In genomic region chr17:31371511-31372097, GRCh38 we compare ENCODE assay signal across 15 cellular contexts. TPM values are rescaled to one million over a fixed set of nuclear protein-coding genes. Genes with fewer than 3 reads are reported as not detected.
DNase-seq lines count a peak whose midpoint lies in the region; ATAC-seq, FAIRE-seq and TF ChIP-seq lines count a peak whose summit lies in the region.
"Had no signal": no experiment of that assay in that cellular context is flagged by ENCODE, and none has a peak within 500 bp of the region (broad histone marks: within the 10 kb centered on the region; RNA-seq: fewer than 3 reads in every experiment).

No MANE protein-coding gene starts in this region.

- TF ChIP-seq EP300 in HepG2 (IDR thresholded peaks at IDR 0.05; ENCODE audit: low read depth in 2 of 2, low read length in 2 of 2) (no peak), HepG2 (CRISPR knock-in tag; IDR thresholded peaks at IDR 0.05; ENCODE audit: borderline replicate concordance) (no peak)

- no peaks in the 10 kb centered on the region for H3K9me3 ChIP-seq in liver (ENCODE audit: control insufficient read depth in 4 of 4, low read length in 3 of 4)
- no peaks in the 10 kb centered on the region for H3K9me3 ChIP-seq in HepG2 (ENCODE audit: low read length)
- no peaks in the 10 kb centered on the region for H3K9me3 ChIP-seq in left ventricle myocardium inferior (replicated peaks)
- no peaks in the 10 kb centered on the region for H3K9me3 ChIP-seq in aorta (ENCODE audit: control insufficient read depth, low read length)
- H3K9me3 ChIP-seq: SJCRH30, upper lobe of left lung had no signal

- intact Hi-C loops in HepG2 (cut with micrococcal nuclease; ENCODE audit: unreplicated experiment) = no loop called here
- intact Hi-C loops in left ventricle myocardium inferior (cut with micrococcal nuclease) = no loop called here
- intact Hi-C loops in aorta (cut with DNase I) = no loop called here

- no peak overlapping the region for H3K4me2 ChIP-seq in HepG2 (ENCODE audit: low read depth, low read length)

- H3K4me3 ChIP-seq in liver (ENCODE audit: low read depth in 1 of 3, low read length in 3 of 3) = no peak overlapping the region
- no peak overlapping the region for H3K4me3 ChIP-seq in HepG2 (replicated peaks in 1 of 3; ENCODE audit: insufficient read depth in 1 of 3, low read depth in 2 of 3, low read length in 3 of 3)
- H3K4me3 ChIP-seq in NB4 (ENCODE audit: low read depth, low read length) = no peak overlapping the region
- H3K4me3 ChIP-seq in left ventricle myocardium inferior = no peak overlapping the region
- no peak overlapping the region for H3K4me3 ChIP-seq in aorta (ENCODE audit: low read length in 2 of 2)
- H3K4me3 ChIP-seq: SJCRH30, upper lobe of left lung had no signal

- no peak for TF ChIP-seq RAD21 in liver (IDR thresholded peaks at IDR 0.05)
- TF ChIP-seq RAD21 in HepG2 (CRISPR knock-in tag; IDR thresholded peaks at IDR 0.05) = no peak

- H3K79me2 ChIP-seq in HepG2 (ENCODE audit: insufficient read depth, low read length) = no peaks in the 10 kb centered on the region

- WGBS in liver = 71% methylated on average over 4 of the region's 4 CpGs
- 94% methylated on average over 4 of the region's 4 CpGs for WGBS in HepG2 (ENCODE audit: low lambda C conversion rate)
- 32% methylated on average over 4 of the region's 4 CpGs for whole genome bisulfite sequencing in aorta, 2 donors

- CTCF ChIA-PET in HepG2 (lab: Yijun Ruan, JAX; ENCODE audit: low intra/inter-chr PET ratio, low total read pairs) = no interaction called here

- POLR2A ChIA-PET in HepG2 (lab: Yijun Ruan, JAX) = no interaction called here

- H3K27me3 ChIP-seq in liver (ENCODE audit: control insufficient read depth in 4 of 4, insufficient read depth in 4 of 4, low read length in 3 of 4) (no peaks in the 10 kb centered on the region), HepG2 (ENCODE audit: control insufficient read depth in 1 of 2, insufficient read depth in 2 of 2, low read length in 2 of 2) (no peaks in the 10 kb centered on the region), left ventricle myocardium inferior (ENCODE audit: low read depth) (no peaks in the 10 kb centered on the region), aorta (ENCODE audit: control insufficient read depth in 1 of 2, insufficient read depth in 2 of 2, low read length in 1 of 2) (no peaks in the 10 kb centered on the region)
- H3K27me3 ChIP-seq: SJCRH30, upper lobe of left lung had no signal

- TF ChIP-seq POLR2A in HepG2 (IDR thresholded peaks at IDR 0.05; ENCODE audit: insufficient read depth in 1 of 2, low read depth in 2 of 2, low read length in 2 of 2) (no peak), NB4 (IDR thresholded peaks at IDR 0.05; ENCODE audit: extremely low read depth, insufficient read length) (no peak)

- in situ Hi-C loops in HepG2 (cut with HindIII; ENCODE audit: extremely low pct_ligation_motif_present, low pct_unique_long_range_greater_than_20kb) = no loop called here

- no TSS peak for BruUV-seq in HepG2 (replicated peaks; lab: Mats Ljungman, UMichigan)

- H3K4me1 ChIP-seq in liver (ENCODE audit: control insufficient read depth in 4 of 4, insufficient read depth in 4 of 4, low read length in 3 of 4) (peaks cover 0 to 2% (median 0%) of the 10 kb centered on the region in 4 donors), HepG2 (ENCODE audit: insufficient read depth, low read length) (no peaks in the 10 kb centered on the region), left ventricle myocardium inferior (peaks cover 13% of the 10 kb centered on the region), aorta (ENCODE audit: control insufficient read depth in 1 of 2, insufficient read depth in 2 of 2, low read length in 2 of 2) (no peaks in the 10 kb centered on the region)

- H3K27ac ChIP-seq in liver (ENCODE audit: low read depth in 1 of 2, low read length in 2 of 2) = no peak overlapping the region
- no peak overlapping the region for H3K27ac ChIP-seq in HepG2 (ENCODE audit: extremely low read length, insufficient read depth, low read length)
- H3K27ac ChIP-seq in left ventricle myocardium inferior (replicated peaks) = no peak overlapping the region
- no peak overlapping the region for H3K27ac ChIP-seq in aorta (ENCODE audit: low read depth in 1 of 2, low read length in 2 of 2)
- H3K27ac ChIP-seq: SJCRH30, upper lobe of left lung had no signal

- no peak for DNase-seq in HepG2 (ENCODE audit: low spot score)
- DNase-seq in NB4 (ENCODE audit: low read depth) = peak; percentile 46
- peak; percentile 20 for DNase-seq in brain pericyte (ENCODE audit: low read depth, low spot score)
- peak; percentile 36 for DNase-seq in smooth muscle cell of the brain vasculature (ENCODE audit: low read depth, low spot score)
- DNase-seq in left ventricle myocardium inferior = no peak
- no peak for DNase-seq in aorta
- no peak for DNase-seq in NK-92 treated with Interleukin-12 subunit alpha and Interleukin-12 subunit beta, amount 100 ng/mL, for 24 hours (lab: John Stamatoyannopoulos, UW)
- DNase-seq: activated CD4-positive, alpha-beta T cell treated with anti-CD3 and anti-CD28 coated beads, Interleukin-2, amount 50 U/mL, for 1 hour; activated naive CD4-positive, alpha-beta T cell treated with anti-CD3 and anti-CD28 coated beads, Interleukin-2, amount 10 ng/mL, durations not matched to agents 7 days and 5 days; CD8-positive, alpha-beta memory T cell; effector memory CD8-positive, alpha-beta T cell; NCI-H2081 treated with DMSO at 0.1 percent for 48 hours; upper lobe of left lung had no signal

- TF ChIP-seq CTCF in liver (IDR thresholded peaks at IDR 0.05; ENCODE audit: low read depth, low read length, missing input control) (no peak), HepG2 (CRISPR knock-in tag; IDR thresholded peaks at IDR 0.05) (no peak), NB4 (IDR thresholded peaks at IDR 0.05; ENCODE audit: low read depth, low read length) (no peak), left ventricle myocardium inferior (IDR thresholded peaks at IDR 0.05; ENCODE audit: borderline replicate concordance) (no peak)

- no peaks in the 10 kb centered on the region for H4K20me1 ChIP-seq in HepG2 (ENCODE audit: insufficient read depth, low read length)

- H3K9ac ChIP-seq in liver (ENCODE audit: low read depth in 1 of 2, low read length in 2 of 2) (no peak overlapping the region), HepG2 (ENCODE audit: insufficient read depth, low read depth, low read length) (no peak overlapping the region)

- no peak overlapping the region for H2AFZ ChIP-seq in HepG2 (ENCODE audit: low read length)

- FAIRE-seq in HepG2 (lab: Jason Lieb, UNC) = no peak

- peaks cover 0 to 11% (median 5%) of the 10 kb centered on the region in 4 donors for H3K36me3 ChIP-seq in liver (ENCODE audit: control insufficient read depth in 4 of 4, insufficient read depth in 3 of 4, low read depth in 1 of 4, low read length in 3 of 4)
- H3K36me3 ChIP-seq in HepG2 (replicated peaks in 1 of 2; ENCODE audit: control insufficient read depth in 1 of 2, insufficient read depth in 2 of 2, low read length in 2 of 2) = peaks cover 2 to 15% of the 10 kb centered on the region in 2 experiments; a peak in 3 of 5 replicates
- peaks cover 56% of the 10 kb centered on the region for H3K36me3 ChIP-seq in left ventricle myocardium inferior
- H3K36me3 ChIP-seq in aorta (ENCODE audit: control insufficient read depth in 1 of 2, insufficient read depth in 2 of 2, low read length in 1 of 2) = peaks cover 2 to 3% of the 10 kb centered on the region in 2 donors

- no peak for ATAC-seq in HepG2
- no peak for ATAC-seq in aorta (ENCODE audit: low FRiP score)
- ATAC-seq: effector memory CD8-positive, alpha-beta T cell had no signal

RNA-seq across cellular contexts. Expression of gene RAB11FIP4, which starts 19.9 kb away (rescaled TPM):
- total RNA-seq in liver (10 to 100 TPM in 1 of 2 donors, 1 to 10 TPM in 1; 3.1 to 16.0 TPM), HepG2 (2016; rRNA removed; fragmentation: Illumina TruSeq; extraction: Trizol) (89.3 and 97.5 TPM in 2 replicates), left ventricle myocardium inferior (8.3 TPM), aorta (1 to 10 TPM in 1 of 2 donors, under 1 TPM in 1; 0.94 to 2.6 TPM)
- polyA plus RNA-seq in liver (1 to 10 TPM; 1.5 to 3.5 TPM), HepG2 (2011; rRNA removed) (28.0 and 31.2 TPM in 2 replicates), aorta (1 to 10 TPM in 1 of 2 donors, under 1 TPM in 1; 0.15 to 1.9 TPM)
- total RNA-seq in HepG2 (2016; cell fraction: cytosol; rRNA removed; fragmentation: Illumina TruSeq; extraction: Trizol; ENCODE audit: low read depth) = 15.7 and 17.7 TPM in 2 replicates
- 82.8 and 83.9 TPM in 2 replicates for total RNA-seq in HepG2 (2016; cell fraction: insoluble cytoplasmic fraction; rRNA removed; fragmentation: Illumina TruSeq; extraction: Trizol)
- total RNA-seq in HepG2 (2016; cell fraction: membrane; rRNA removed; fragmentation: Illumina TruSeq; extraction: Trizol) = 46.0 and 48.9 TPM in 2 replicates
- 51.3 and 59.0 TPM in 2 replicates for total RNA-seq in HepG2 (2016; cell fraction: nucleus; rRNA removed; fragmentation: Illumina TruSeq; extraction: Trizol)
- polyA plus RNA-seq in HepG2 (2011; cell fraction: cytosol; rRNA removed) = 25.5 and 31.3 TPM in 2 replicates
- 29.4 and 36.0 TPM in 2 replicates for polyA plus RNA-seq in HepG2 (2011; cell fraction: nucleus; rRNA removed)
- polyA plus RNA-seq in HepG2 (2012) = 23.1 and 41.4 TPM in 2 replicates
- 7.9 and 9.3 TPM in 2 replicates for polyA plus RNA-seq in HepG2 (2016; cell fraction: cytosol; fragmentation: Illumina TruSeq; extraction: Trizol; ENCODE audit: low read depth)
- polyA plus RNA-seq in HepG2 (2016; cell fraction: insoluble cytoplasmic fraction; fragmentation: Illumina TruSeq; extraction: Trizol; ENCODE audit: low read depth) = 69.1 and 77.3 TPM in 2 replicates
- polyA plus RNA-seq in HepG2 (2016; cell fraction: membrane; fragmentation: Illumina TruSeq; extraction: Trizol; ENCODE audit: low read depth) = 22.4 and 25.9 TPM in 2 replicates
- polyA plus RNA-seq in HepG2 (2016; cell fraction: nucleus; fragmentation: Illumina TruSeq; extraction: Trizol; ENCODE audit: insufficient read depth, low read depth) = 62.4 and 65.5 TPM in 2 replicates
- polyA minus RNA-seq in HepG2 (2011; rRNA and poly(A)+ RNA removed; ENCODE audit: low replicate concordance) = 2.3 and 38.5 TPM in 2 replicates
- 25.4 and 28.4 TPM in 2 replicates for polyA minus RNA-seq in HepG2 (2011; cell fraction: cytosol; rRNA and poly(A)+ RNA removed)
- 25.7 and 25.9 TPM in 2 replicates for polyA minus RNA-seq in HepG2 (2011; cell fraction: nucleus; rRNA and poly(A)+ RNA removed)

RNA-seq across cellular contexts. Expression of gene EVI2A, which starts 50.2 kb away (rescaled TPM):
- total RNA-seq in liver (1 to 10 TPM; 2.1 to 2.8 TPM), HepG2 (2016; rRNA removed; fragmentation: Illumina TruSeq; extraction: Trizol) (not detected in 2 replicates), left ventricle myocardium inferior (2.9 TPM), aorta (10 to 100 TPM in 1 of 2 donors, 1 to 10 TPM in 1; 9.2 to 15.5 TPM)
- polyA plus RNA-seq in liver (1 to 10 TPM; 1.1 to 2.0 TPM), HepG2 (2011; rRNA removed) (not detected in 2 replicates), aorta (10 to 100 TPM in 1 of 2 donors, 1 to 10 TPM in 1; 3.8 to 37.2 TPM)
- not detected in 2 replicates for total RNA-seq in HepG2 (2016; cell fraction: cytosol; rRNA removed; fragmentation: Illumina TruSeq; extraction: Trizol; ENCODE audit: low read depth)
- not detected in 2 replicates for total RNA-seq in HepG2 (2016; cell fraction: insoluble cytoplasmic fraction; rRNA removed; fragmentation: Illumina TruSeq; extraction: Trizol)
- not detected in 2 replicates for total RNA-seq in HepG2 (2016; cell fraction: membrane; rRNA removed; fragmentation: Illumina TruSeq; extraction: Trizol)
- not detected in 2 replicates for total RNA-seq in HepG2 (2016; cell fraction: nucleus; rRNA removed; fragmentation: Illumina TruSeq; extraction: Trizol)
- not detected in 2 replicates for polyA plus RNA-seq in HepG2 (2011; cell fraction: cytosol; rRNA removed)
- polyA plus RNA-seq in HepG2 (2011; cell fraction: nucleus; rRNA removed) = not detected in 2 replicates
- not detected in 2 replicates for polyA plus RNA-seq in HepG2 (2012)
- not detected in 2 replicates for polyA plus RNA-seq in HepG2 (2016; cell fraction: cytosol; fragmentation: Illumina TruSeq; extraction: Trizol; ENCODE audit: low read depth)
- polyA plus RNA-seq in HepG2 (2016; cell fraction: insoluble cytoplasmic fraction; fragmentation: Illumina TruSeq; extraction: Trizol; ENCODE audit: low read depth) = not detected in 2 replicates
- polyA plus RNA-seq in HepG2 (2016; cell fraction: membrane; fragmentation: Illumina TruSeq; extraction: Trizol; ENCODE audit: low read depth) = not detected in 2 replicates
- polyA plus RNA-seq in HepG2 (2016; cell fraction: nucleus; fragmentation: Illumina TruSeq; extraction: Trizol; ENCODE audit: insufficient read depth, low read depth) = not detected in 2 replicates
- not detected in 2 replicates for polyA minus RNA-seq in HepG2 (2011; rRNA and poly(A)+ RNA removed; ENCODE audit: low replicate concordance)
- polyA minus RNA-seq in HepG2 (2011; cell fraction: cytosol; rRNA and poly(A)+ RNA removed) = not detected in 2 replicates
- not detected in 2 replicates for polyA minus RNA-seq in HepG2 (2011; cell fraction: nucleus; rRNA and poly(A)+ RNA removed)

RNA-seq across cellular contexts. Expression of gene EVI2B, which starts 57.8 kb away (rescaled TPM):
- total RNA-seq in liver (1 to 10 TPM; 2.8 to 3.5 TPM), HepG2 (2016; rRNA removed; fragmentation: Illumina TruSeq; extraction: Trizol) (not detected in 2 replicates), left ventricle myocardium inferior (2.7 TPM), aorta (10 to 100 TPM; 12.7 to 16.9 TPM)
- polyA plus RNA-seq in liver (1 to 10 TPM; 4.0 to 5.8 TPM), HepG2 (2011; rRNA removed) (not detected in 2 replicates), aorta (10 to 100 TPM in 1 of 2 donors, 1 to 10 TPM in 1; 1.7 to 29.9 TPM)
- not detected in 2 replicates for total RNA-seq in HepG2 (2016; cell fraction: cytosol; rRNA removed; fragmentation: Illumina TruSeq; extraction: Trizol; ENCODE audit: low read depth)
- total RNA-seq in HepG2 (2016; cell fraction: insoluble cytoplasmic fraction; rRNA removed; fragmentation: Illumina TruSeq; extraction: Trizol) = not detected in 2 replicates
- not detected in 2 replicates for total RNA-seq in HepG2 (2016; cell fraction: membrane; rRNA removed; fragmentation: Illumina TruSeq; extraction: Trizol)
- not detected in 2 replicates for total RNA-seq in HepG2 (2016; cell fraction: nucleus; rRNA removed; fragmentation: Illumina TruSeq; extraction: Trizol)
- polyA plus RNA-seq in HepG2 (2011; cell fraction: cytosol; rRNA removed) = not detected in 2 replicates
- not detected in 2 replicates for polyA plus RNA-seq in HepG2 (2011; cell fraction: nucleus; rRNA removed)
- not detected in 2 replicates for polyA plus RNA-seq in HepG2 (2012)
- polyA plus RNA-seq in HepG2 (2016; cell fraction: cytosol; fragmentation: Illumina TruSeq; extraction: Trizol; ENCODE audit: low read depth) = not detected in 2 replicates
- polyA plus RNA-seq in HepG2 (2016; cell fraction: insoluble cytoplasmic fraction; fragmentation: Illumina TruSeq; extraction: Trizol; ENCODE audit: low read depth) = not detected in 2 replicates
- not detected in 2 replicates for polyA plus RNA-seq in HepG2 (2016; cell fraction: membrane; fragmentation: Illumina TruSeq; extraction: Trizol; ENCODE audit: low read depth)
- polyA plus RNA-seq in HepG2 (2016; cell fraction: nucleus; fragmentation: Illumina TruSeq; extraction: Trizol; ENCODE audit: insufficient read depth, low read depth) = not detected in 2 replicates
- polyA minus RNA-seq in HepG2 (2011; rRNA and poly(A)+ RNA removed; ENCODE audit: low replicate concordance) = not detected in 2 replicates
- not detected in 2 replicates for polyA minus RNA-seq in HepG2 (2011; cell fraction: cytosol; rRNA and poly(A)+ RNA removed)
- 0.13 TPM in 1 of 2 replicates, not detected in the other for polyA minus RNA-seq in HepG2 (2011; cell fraction: nucleus; rRNA and poly(A)+ RNA removed)
- total RNA-seq: SJCRH30 had no signal

Comparison
In these comparisons a context has a peak if more than half of its experiments do, and no peak if none do; other contexts are left out.
1. DNase-seq: peak in NB4 (single experiment), brain pericyte (single experiment) and smooth muscle cell of the brain vasculature (single experiment); none in HepG2 (single experiment), left ventricle myocardium inferior (single experiment), aorta (0 of 2) and NK-92 treated with Interleukin-12 subunit alpha and Interleukin-12 subunit beta, amount 100 ng/mL, for 24 hours (single experiment).